In the genomic region with DNA sequence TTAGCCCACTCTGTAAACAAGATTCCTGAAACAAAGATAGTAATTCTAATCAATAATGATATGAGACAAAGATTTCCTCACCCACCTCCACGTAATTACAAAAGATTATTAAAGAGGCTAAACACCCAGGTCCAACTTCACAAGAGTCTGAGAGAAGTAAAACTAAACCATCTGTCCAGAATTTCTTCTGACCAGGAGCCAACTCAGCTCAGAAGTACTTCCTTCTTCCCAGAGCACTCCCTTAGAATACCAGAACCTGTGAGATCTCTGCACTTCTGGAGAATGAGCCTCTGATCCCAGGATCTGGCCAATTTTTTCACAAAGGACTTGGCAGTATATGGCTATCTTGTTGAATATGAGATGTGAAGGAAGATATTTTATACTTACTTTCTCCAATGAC, we compare ENCODE assay signal across 25 cellular contexts.
DNase-seq lines count a peak whose midpoint lies in the region; ATAC-seq and TF ChIP-seq lines count a peak whose summit lies in the region.
"Had no signal": no experiment of that assay in that cellular context is flagged by ENCODE, and none has a peak within 500 bp of the region (broad histone marks: within the 10 kb centered on the region; RNA-seq: fewer than 3 reads in every experiment).

No MANE protein-coding gene starts in this region.

- H3K36me3 ChIP-seq in PC-9 (ENCODE audit: low read depth) = no peaks in the 10 kb centered on the region
- no peaks in the 10 kb centered on the region for H3K36me3 ChIP-seq in subcutaneous abdominal adipose tissue (ENCODE audit: control insufficient read depth in 5 of 5, insufficient read depth in 5 of 5, low read length in 5 of 5)
- no peaks in the 10 kb centered on the region for H3K36me3 ChIP-seq in BE2C
- H3K36me3 ChIP-seq: SJSA1 had no signal

- no peaks in the 10 kb centered on the region for H3K9me2 ChIP-seq in PC-9 (ENCODE audit: insufficient read depth)

- H3K27me3 ChIP-seq in PC-9 (ENCODE audit: insufficient read depth, low read depth) (no peaks in the 10 kb centered on the region), subcutaneous abdominal adipose tissue (ENCODE audit: control insufficient read depth in 5 of 5, insufficient read depth in 4 of 5, low read length in 5 of 5) (no peaks in the 10 kb centered on the region), BE2C (no peaks in the 10 kb centered on the region)
- H3K27me3 ChIP-seq: SJSA1 had no signal

- no peak overlapping the region for H3K4me3 ChIP-seq in PC-9
- H3K4me3 ChIP-seq in subcutaneous abdominal adipose tissue (ENCODE audit: low read depth in 1 of 5, low read length in 5 of 5) = no peak overlapping the region
- H3K4me3 ChIP-seq in BE2C (ENCODE audit: low read depth, low read length) = no peak overlapping the region
- H3K4me3 ChIP-seq: SJSA1 had no signal

- H3K27ac ChIP-seq in PC-9 (no peak overlapping the region), subcutaneous abdominal adipose tissue (ENCODE audit: low read depth, low read length) (peak overlapping the region; percentile 32)
- H3K27ac ChIP-seq: 22Rv1, KMS-11, SJSA1 had no signal

- TF ChIP-seq CTCF in PC-9 (conservative IDR thresholded peaks at IDR 0.05) (no peak), BE2C (IDR thresholded peaks at IDR 0.05; ENCODE audit: low read depth, low read length) (no peak)

- intact Hi-C loops in PC-9 (cut with micrococcal nuclease; ENCODE audit: unreplicated experiment) = no loop called here

- no peaks in the 10 kb centered on the region for H3K79me2 ChIP-seq in PC-9 (ENCODE audit: low read depth)

- POLR2A ChIA-PET in PC-9 (lab: Charles Lee; ENCODE audit: unreplicated experiment) = no interaction called here

- H3K4me1 ChIP-seq in PC-9 (replicated peaks; ENCODE audit: insufficient read depth) (no peaks in the 10 kb centered on the region), subcutaneous abdominal adipose tissue (ENCODE audit: control insufficient read depth in 5 of 5, insufficient read depth in 5 of 5, low read length in 5 of 5) (peaks cover 0 to 22% (median 14%) of the 10 kb centered on the region in 5 donors), BE2C (peaks cover 5% of the 10 kb centered on the region; the same call in 1 of the 2 replicates)
- H3K4me1 ChIP-seq: SJSA1 had no signal

- no peaks in the 10 kb centered on the region for H3F3A ChIP-seq in PC-9 (ENCODE audit: insufficient read depth, low read depth)

- peak overlapping the region in 1 of 5 donors; percentile 41 for H3K9ac ChIP-seq in subcutaneous abdominal adipose tissue (ENCODE audit: low read length in 5 of 5)
- H3K9ac ChIP-seq: KMS-11 had no signal

- H3K9me3 ChIP-seq in PC-9 (ENCODE audit: insufficient read depth, low read depth) (no peaks in the 10 kb centered on the region), subcutaneous abdominal adipose tissue (ENCODE audit: control insufficient read depth in 5 of 5, low read length in 5 of 5) (peaks cover 0 to 2% (median 0%) of the 10 kb centered on the region in 5 donors), BE2C (no peaks in the 10 kb centered on the region)
- H3K9me3 ChIP-seq: SJSA1 had no signal

- DNase-seq in DMS 273 (lab: John Stamatoyannopoulos, UW; ENCODE audit: unreplicated experiment) (peak; percentile 51), DMS 273 treated with DMSO at 0.1 percent for 48 hours (lab: John Stamatoyannopoulos, UW) (no peak), PC-9 (no peak), fibroblast of peridontal ligament (ENCODE audit: extremely low read depth) (peak; percentile 34), BE2C (no peak)
- DNase-seq: CD4-positive, CD25-positive, alpha-beta regulatory T cell; DMS53; HCEC 1CT; IMR-90; NCI-H1048; NCI-H1417 treated with DMSO at 0.1 percent for 48 hours; NCI-H1694 treated with DMSO at 0.1 percent for 48 hours; NCI-H2081 treated with DMSO at 0.1 percent for 48 hours; NCI-H2171; NCI-H226; NCI-H510A; PC-3; Right ventricle myocardium superior; RPMI8226 had no signal

- H4K20me1 ChIP-seq in PC-9 (ENCODE audit: insufficient read depth) = no peaks in the 10 kb centered on the region

- CTCF ChIA-PET in PC-9 (lab: Charles Lee) = no interaction called here

- no TSS peak for BruUV-seq in PC-9 (replicated peaks; lab: Mats Ljungman, UMichigan)

- no peak overlapping the region for H3K4me2 ChIP-seq in PC-9
- H3K4me2 ChIP-seq: KMS-11 had no signal

- ATAC-seq in GM21825 (IDR thresholded peaks at IDR 0.05; ENCODE audit: unreplicated experiment) (no peak), GM18858 (IDR thresholded peaks at IDR 0.05; ENCODE audit: unreplicated experiment) (no peak)
- ATAC-seq: PC-3 had no signal

- H2AFZ ChIP-seq in PC-9 = peak overlapping the region; percentile 19; the same call in 1 of the 2 replicates

Comparison
In these comparisons a context has a peak if more than half of its experiments do, and no peak if none do; other contexts are left out.
1. DNase-seq: peak in DMS 273 (single experiment) and fibroblast of peridontal ligament (single experiment); none in DMS 273 treated with DMSO at 0.1 percent for 48 hours (single experiment), PC-9 (0 of 2) and BE2C (single experiment).